In the genomic region with DNA sequence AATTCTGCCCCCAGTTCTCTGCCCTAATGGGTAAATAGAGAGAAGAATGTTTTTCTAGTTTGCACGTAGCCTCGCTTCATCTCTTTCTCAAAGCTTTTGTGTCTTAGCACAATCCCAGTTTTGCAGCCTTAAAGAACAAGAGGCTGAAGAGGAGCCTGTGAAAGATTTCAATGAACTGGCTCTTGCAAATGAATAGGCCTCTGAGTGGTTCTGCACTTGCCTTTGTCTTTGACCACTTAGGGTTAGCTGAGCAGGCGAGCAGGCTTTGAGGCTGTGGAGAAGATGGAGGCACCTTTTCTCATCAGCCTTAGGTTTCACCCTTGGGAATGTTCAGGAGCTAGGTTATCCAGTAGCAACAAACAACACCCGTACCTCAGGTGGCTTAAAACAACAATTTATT, we compare ENCODE assay signal across 16 cellular contexts.
"Had no signal": no experiment of that assay in that cellular context is flagged by ENCODE, and none has a peak within 500 bp of the region (broad histone marks: within the 10 kb centered on the region; RNA-seq: fewer than 3 reads in every experiment).

No MANE protein-coding gene starts in this region.

- H3K4me1 ChIP-seq: left ventricle myocardium inferior, parathyroid adenoma, testis had no signal

- H3K4me3 Mint-ChIP-seq: activated CD4-positive, alpha-beta memory T cell treated with anti-CD3 and anti-CD28 coated beads for 36 hours; activated naive CD8-positive, alpha-beta T cell; nephron progenitor cell; stimulated activated naive CD8-positive, alpha-beta T cell treated with anti-CD3 and anti-CD28 coated beads, Interleukin-15, amount 100 ng/mL, for 72 hours had no signal

- H3K36me3 Mint-ChIP-seq: activated CD4-positive, alpha-beta memory T cell treated with anti-CD3 and anti-CD28 coated beads for 36 hours; activated naive CD8-positive, alpha-beta T cell had no signal

- H2AFZ ChIP-seq: parathyroid adenoma had no signal

- H3K36me3 ChIP-seq: left ventricle myocardium inferior had no signal

- H3K9me3 Mint-ChIP-seq: activated CD4-positive, alpha-beta memory T cell treated with anti-CD3 and anti-CD28 coated beads for 36 hours; nephron progenitor cell; stimulated activated naive CD8-positive, alpha-beta T cell treated with anti-CD3 and anti-CD28 coated beads, Interleukin-15, amount 100 ng/mL, for 72 hours had no signal

- FAIRE-seq: bronchial epithelial cell, kidney had no signal

- H3K27ac Mint-ChIP-seq: activated CD4-positive, alpha-beta memory T cell treated with anti-CD3 and anti-CD28 coated beads for 36 hours; activated naive CD8-positive, alpha-beta T cell had no signal

- H3K27me3 Mint-ChIP-seq: activated CD4-positive, alpha-beta memory T cell treated with anti-CD3 and anti-CD28 coated beads for 36 hours; activated naive CD8-positive, alpha-beta T cell; stimulated activated naive CD8-positive, alpha-beta T cell treated with anti-CD3 and anti-CD28 coated beads, Interleukin-15, amount 100 ng/mL, for 72 hours had no signal

- H3K9me3 ChIP-seq: left ventricle myocardium inferior, testis had no signal

- H3K27ac ChIP-seq: left ventricle myocardium inferior, parathyroid adenoma, testis had no signal

- H3K79me2 ChIP-seq: parathyroid adenoma had no signal

- H3K4me3 ChIP-seq: left ventricle myocardium inferior, testis had no signal

- ATAC-seq: stimulated activated naive CD8-positive, alpha-beta T cell treated with anti-CD3 and anti-CD28 coated beads, Interleukin-15, amount 100 ng/mL, for 72 hours had no signal

- DNase-seq: activated CD4-positive, alpha-beta memory T cell treated with anti-CD3 and anti-CD28 coated beads for 36 hours; activated CD4-positive, alpha-beta T cell treated with anti-CD3 and anti-CD28 coated beads for 1 hour; activated gamma-delta T cell; activated T-cell treated with anti-CD3 and anti-CD28 coated beads, Interleukin-2, amount 50 U/mL, for 48 hours; kidney; left ventricle myocardium inferior; mesendoderm; nephron progenitor cell; stimulated activated CD4-positive, alpha-beta T cell treated with anti-CD3 and anti-CD28 coated beads, Interleukin-4, amount 100 ng/mL, for 1 hour; stimulated activated CD8-positive, alpha-beta memory T cell treated with anti-CD3 and anti-CD28 coated beads, Interleukin-4, amount 100 ng/mL, for 48 hours; stimulated activated naive CD8-positive, alpha-beta T cell treated with anti-CD3 and anti-CD28 coated beads, Interleukin-15, amount 100 ng/mL, for 72 hours; T-helper 9 cell; testis had no signal
